In genomic region chr14:54503476-54503875, GRCh38 we compare ENCODE assay signal across 9 cellular contexts. TPM values are rescaled to one million over a fixed set of nuclear protein-coding genes. Genes with fewer than 3 reads are reported as not detected.
DNase-seq lines count a peak whose midpoint lies in the region; ATAC-seq and TF ChIP-seq lines count a peak whose summit lies in the region.
"Had no signal": no experiment of that assay in that cellular context is flagged by ENCODE, and none has a peak within 500 bp of the region (broad histone marks: within the 10 kb centered on the region; RNA-seq: fewer than 3 reads in every experiment).

No MANE protein-coding gene starts in this region.

- ATAC-seq in T-cell (replicated peaks in 1 of 4) (no peak), GM21447 (IDR thresholded peaks at IDR 0.05; ENCODE audit: unreplicated experiment) (no peak)
- no peak for ATAC-seq in CD4-positive, alpha-beta T cell (ENCODE audit: poor library complexity)

- H3K27ac Mint-ChIP-seq in T-cell = no peak overlapping the region
- no peak overlapping the region for H3K27ac Mint-ChIP-seq in CD4-positive, alpha-beta T cell

- H3K27me3 Mint-ChIP-seq in T-cell = peaks cover 17 to 24% of the 10 kb centered on the region in 2 donors
- H3K27me3 Mint-ChIP-seq in CD4-positive, alpha-beta T cell = peaks cover 28% of the 10 kb centered on the region

- no peaks in the 10 kb centered on the region for H3K9me3 ChIP-seq in CD4-positive, alpha-beta T cell (ENCODE audit: control insufficient read depth, low read length)

- no peaks in the 10 kb centered on the region for H3K9me3 Mint-ChIP-seq in T-cell
- no peaks in the 10 kb centered on the region for H3K9me3 Mint-ChIP-seq in CD4-positive, alpha-beta T cell

- peak; percentile 71 for TF ChIP-seq CTCF in 22Rv1 (IDR thresholded peaks at IDR 0.05)
- peak; percentile 53 for TF ChIP-seq CTCF in GM12873 (IDR thresholded peaks at IDR 0.05; ENCODE audit: insufficient read depth, low read depth, low read length, missing control alignments)
- TF ChIP-seq CTCF in CD4-positive, alpha-beta T cell (IDR thresholded peaks at IDR 0.05) = no peak

- intact Hi-C loops in CD4-positive, alpha-beta T cell (cut with DNase I, micrococcal nuclease) = loop anchor here (10.0 kb wide), 2 partner anchors 109 to 1349 kb away; partner anchors contain the start of genes CDKN3 (in 1 of the 2) and DDHD1 (in 1 of the 2)

- no peak overlapping the region for H3K4me3 Mint-ChIP-seq in T-cell
- H3K4me3 Mint-ChIP-seq in CD4-positive, alpha-beta T cell = no peak overlapping the region

- CTCF ChIA-PET in T-cell (lab: Charles Lee) = no interaction called here
- CTCF ChIA-PET in CD4-positive, alpha-beta T cell (lab: Charles Lee) = no interaction called here

- no peaks in the 10 kb centered on the region for H3K4me1 Mint-ChIP-seq in T-cell
- no peaks in the 10 kb centered on the region for H3K4me1 Mint-ChIP-seq in CD4-positive, alpha-beta T cell (ENCODE audit: low read depth)

- H3K27me3 ChIP-seq in CD4-positive, alpha-beta T cell (ENCODE audit: control insufficient read depth, insufficient read depth, low read length) = no peaks in the 10 kb centered on the region

- POLR2A ChIA-PET in T-cell (lab: Charles Lee) = no interaction called here
- POLR2A ChIA-PET in CD4-positive, alpha-beta T cell (lab: Charles Lee) = interaction anchor here (0.6 kb wide), 2 partner anchors 14 to 114 kb away, joined by 3 to 4 read pairs; partner anchors contain the start of gene GMFB

- H3K27ac ChIP-seq in 22Rv1 = no peak overlapping the region
- no peak overlapping the region for H3K27ac ChIP-seq in CD4-positive, alpha-beta T cell (ENCODE audit: low read depth, low read length)

- H3K36me3 Mint-ChIP-seq in T-cell = no peaks in the 10 kb centered on the region
- no peaks in the 10 kb centered on the region for H3K36me3 Mint-ChIP-seq in CD4-positive, alpha-beta T cell (ENCODE audit: low read depth)

- DNase-seq in RPMI8226 (peak; percentile 25), foreskin melanocyte (peak; percentile 52), T-cell (no peak), germinal center (ENCODE audit: low spot score) (no peak)
- no peak for DNase-seq in CD4-positive, alpha-beta T cell
- DNase-seq: SHP77 treated with DMSO at 0.1 percent for 48 hours had no signal

RNA-seq across cellular contexts. Expression of gene CGRRF1, which starts 6.2 kb away (rescaled TPM):
- total RNA-seq in T-cell = 10 to 100 TPM; 14.2 to 28.0 (median 14.9) TPM
- 10 to 100 TPM; 34.5 to 42.8 TPM for total RNA-seq in CD4-positive, alpha-beta T cell

RNA-seq across cellular contexts. Expression of gene GMFB, which starts 14.7 kb away (rescaled TPM):
- 10 to 100 TPM; 26.2 to 33.0 (median 27.8) TPM for total RNA-seq in T-cell
- 10 to 100 TPM; 39.5 to 43.5 TPM for total RNA-seq in CD4-positive, alpha-beta T cell

Comparison
In these comparisons a context has a peak if more than half of its experiments do, and no peak if none do; other contexts are left out.
1. DNase-seq: peak in RPMI8226 (single experiment) and foreskin melanocyte (single experiment); none in T-cell (0 of 34), germinal center (single experiment) and CD4-positive, alpha-beta T cell (0 of 10).